11 cellular contexts compared by ENCODE assay signal in the genomic region with DNA sequence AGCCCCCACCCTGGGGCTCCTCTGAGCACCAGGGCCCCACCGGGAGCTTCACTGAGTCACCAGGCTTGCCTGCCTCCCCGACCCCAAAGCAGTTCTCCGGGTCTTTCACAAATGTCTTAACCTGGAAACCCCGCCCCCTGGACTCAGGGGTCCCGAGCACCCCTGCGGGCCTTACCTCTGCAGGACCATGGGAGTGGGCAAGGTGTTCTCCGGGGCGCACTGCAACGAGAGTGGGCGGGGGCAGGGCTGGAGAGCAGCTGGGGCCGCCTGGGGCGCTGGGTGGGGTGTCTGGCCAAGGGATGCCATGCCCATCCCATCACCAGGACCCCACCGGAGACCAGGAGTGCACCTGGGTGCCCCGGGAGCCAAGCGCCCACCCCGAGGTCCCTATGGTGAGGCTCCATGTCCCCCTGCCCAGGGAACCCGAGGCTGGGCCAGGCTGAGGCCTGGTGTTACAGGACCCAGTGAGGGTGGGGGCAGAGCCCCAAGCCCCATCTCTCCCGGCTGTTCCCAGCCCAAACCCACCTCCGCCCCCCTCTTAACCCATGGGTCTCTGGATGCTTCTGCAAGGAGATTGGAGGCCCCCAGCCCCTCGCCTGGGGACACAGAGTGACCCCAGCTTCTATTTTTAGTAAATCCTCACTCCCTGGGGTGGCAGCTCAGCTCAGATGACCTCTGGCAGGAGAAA. TPM values are rescaled to one million over a fixed set of nuclear protein-coding genes. Genes with fewer than 3 reads are reported as not detected.
A peak's percentile ranks its signal among the peaks of the same experiment; 100 is the strongest.
DNase-seq lines count a peak whose midpoint lies in the region; TF ChIP-seq lines count a peak whose summit lies in the region.
"Had no signal": no experiment of that assay in that cellular context is flagged by ENCODE, and none has a peak within 500 bp of the region (broad histone marks: within the 10 kb centered on the region; RNA-seq: fewer than 3 reads in every experiment).

No MANE protein-coding gene starts in this region.

- H3K4me2 ChIP-seq in KMS-11 (no peak overlapping the region; the same call in 1 of the 2 replicates), GM23248 (ENCODE audit: unreplicated experiment) (no peak overlapping the region)

- H3K4me3 ChIP-seq in KMS-11 (IDR thresholded peaks at IDR 0.05; ENCODE audit: insufficient read depth, low read depth, low read length) = no peak overlapping the region
- H3K4me3 ChIP-seq in esophagus muscularis mucosa = no peak overlapping the region
- no peak overlapping the region for H3K4me3 ChIP-seq in prostate gland
- no peak overlapping the region for H3K4me3 ChIP-seq in GM23248

- H3K27ac Mint-ChIP-seq in CD14-positive monocyte = peak overlapping the region in 6 of 7 donors; percentile 32 to 93 (median 92)

- H3K79me2 ChIP-seq in KMS-11 (ENCODE audit: insufficient read depth, low read depth) (peaks cover 5% of the 10 kb centered on the region; the same call in 1 of the 2 replicates), GM23248 (ENCODE audit: insufficient read depth) (0 out of 2 replicates have a peak, but pooled peaks cover 5% of the 10 kb centered on the region)

- H3K9me3 Mint-ChIP-seq in CD14-positive monocyte = peaks cover 7 to 18% (median 12%) of the 10 kb centered on the region in 7 donors

- H3K9me3 ChIP-seq in esophagus muscularis mucosa (peaks cover 0 to 11% (median 8%) of the 10 kb centered on the region in 4 donors), prostate gland (no peaks in the 10 kb centered on the region), GM23248 (ENCODE audit: low read depth) (no peaks in the 10 kb centered on the region)

- TF ChIP-seq POLR2A in esophagus muscularis mucosa (IDR thresholded peaks at IDR 0.05; ENCODE audit: low read depth) (no peak), prostate gland (IDR thresholded peaks at IDR 0.05) (no peak)

- no peak for TF ChIP-seq CTCF in CD14-positive monocyte (IDR thresholded peaks at IDR 0.05)
- TF ChIP-seq CTCF in KMS-11 (conservative IDR thresholded peaks at IDR 0.05; ENCODE audit: low read depth, low read length) = no peak
- no peak for TF ChIP-seq CTCF in esophagus muscularis mucosa (IDR thresholded peaks at IDR 0.05)
- no peak for TF ChIP-seq CTCF in prostate gland (IDR thresholded peaks at IDR 0.05)

- no peak for DNase-seq in CD14-positive monocyte (ENCODE audit: low spot score)
- DNase-seq in esophagus muscularis mucosa (ENCODE audit: extremely low spot score) = no peak
- peak; percentile 19 for DNase-seq in prostate gland (ENCODE audit: low spot score)
- no peak for DNase-seq in T-helper 9 cell
- no peak for DNase-seq in NCI-H2196 (lab: John Stamatoyannopoulos, UW; ENCODE audit: unreplicated experiment)
- no peak for DNase-seq in NCI-H2029 treated with DMSO at 0.1 percent for 48 hours (lab: John Stamatoyannopoulos, UW)
- no peak for DNase-seq in GM23248
- DNase-seq: activated T-cell treated with anti-CD3 and anti-CD28 coated beads for 4 hours; NCI-H1930; NK-92 treated with Interleukin-12 subunit alpha and Interleukin-12 subunit beta, amount 100 ng/mL, for 24 hours had no signal

- no peaks in the 10 kb centered on the region for H3K9me2 ChIP-seq in GM23248 (ENCODE audit: insufficient read depth)

- H3K4me1 Mint-ChIP-seq in CD14-positive monocyte = peaks cover 29% of the 10 kb centered on the region

- H3K27me3 Mint-ChIP-seq in CD14-positive monocyte (ENCODE audit: low read depth in 3 of 3) = peaks cover 2 to 3% (median 2%) of the 10 kb centered on the region in 3 donors

- peaks cover 7% of the 10 kb centered on the region for H3F3A ChIP-seq in GM23248 (ENCODE audit: insufficient read depth)

- intact Hi-C loops in CD14-positive monocyte (cut with micrococcal nuclease) = loop anchor here in 1 of 2 donors (10.0 kb wide), 1 partner anchor 145 kb away; no protein-coding TSS in a partner anchor
- intact Hi-C loops in esophagus muscularis mucosa (cut with DNase I) = no loop called here
- intact Hi-C loops in prostate gland (cut with DNase I) = no loop called here

- H3K9ac ChIP-seq in KMS-11 = no peak overlapping the region
- no peak overlapping the region for H3K9ac ChIP-seq in GM23248

- peaks cover 32 to 55% of the 10 kb centered on the region in 2 donors for H3K36me3 Mint-ChIP-seq in CD14-positive monocyte

- TF ChIP-seq EP300 in esophagus muscularis mucosa (IDR thresholded peaks at IDR 0.05) = no peak

- no peaks in the 10 kb centered on the region for H4K20me1 ChIP-seq in KMS-11 (ENCODE audit: insufficient read depth)
- H4K20me1 ChIP-seq in GM23248 (ENCODE audit: insufficient read depth) = no peaks in the 10 kb centered on the region; the same call in 1 of the 2 replicates

- H3K27ac ChIP-seq in KMS-11 (peak overlapping the region; percentile 91; the same call in 1 of the 2 replicates), esophagus muscularis mucosa (replicated peaks in 1 of 4) (peak overlapping the region; percentile 99 to 100 (median 100)), prostate gland (peak overlapping the region; percentile 99 to 100), GM23248 (no peak overlapping the region)

- H2AFZ ChIP-seq in KMS-11 (ENCODE audit: low read depth) (no peak overlapping the region), GM23248 (no peak overlapping the region)

- WGBS in esophagus muscularis mucosa = 62% methylated on average over 2 of the region's 20 CpGs
- 79% methylated on average over 13 of the region's 20 CpGs for WGBS in prostate gland
- 76 to 84% methylated on average over 10 to 17 of the region's 20 CpGs for WGBS in GM23248 (ENCODE audit: low coverage in 1 of 2, low lambda C conversion rate in 2 of 2, missing lambda C conversion rate in 2 of 2), 2 experiments

- no peaks in the 10 kb centered on the region for H3K27me3 ChIP-seq in KMS-11 (ENCODE audit: insufficient read depth, low read depth)
- no peaks in the 10 kb centered on the region for H3K27me3 ChIP-seq in esophagus muscularis mucosa
- no peaks in the 10 kb centered on the region for H3K27me3 ChIP-seq in prostate gland (replicated peaks; ENCODE audit: insufficient read depth)
- no peaks in the 10 kb centered on the region for H3K27me3 ChIP-seq in GM23248 (replicated peaks; ENCODE audit: insufficient read depth)

- H3K4me1 ChIP-seq in KMS-11 (ENCODE audit: low read depth, poor library complexity, severe bottlenecking) (peaks cover 34% of the 10 kb centered on the region), esophagus muscularis mucosa (peaks cover 55 to 75% (median 71%) of the 10 kb centered on the region in 4 donors), prostate gland (replicated peaks) (peaks cover 29% of the 10 kb centered on the region), GM23248 (ENCODE audit: insufficient read depth) (no peaks in the 10 kb centered on the region)

- no peaks in the 10 kb centered on the region for H3K36me3 ChIP-seq in KMS-11 (ENCODE audit: insufficient read depth)
- H3K36me3 ChIP-seq in esophagus muscularis mucosa = peaks cover 38 to 69% (median 65%) of the 10 kb centered on the region in 4 donors
- peaks cover 9 to 19% of the 10 kb centered on the region in 2 donors for H3K36me3 ChIP-seq in prostate gland
- peaks cover 8% of the 10 kb centered on the region; the same call in 1 of the 2 replicates for H3K36me3 ChIP-seq in GM23248 (ENCODE audit: low read depth)

- in situ Hi-C loops in GM23248 (cut with MboI) = no loop called here

- no peak overlapping the region for H3K4me3 Mint-ChIP-seq in CD14-positive monocyte

RNA-seq across cellular contexts. Expression of gene MKNK2, which starts 10.9 kb away (rescaled TPM):
- polyA plus RNA-seq in CD14-positive monocyte (10 to 100 TPM; 16.9 to 21.8 TPM), GM23248 (2016; fragmentation: Nextera tagmentation; extraction: Ambion mirVana) (28.9 and 37.6 TPM in 2 replicates)
- total RNA-seq in esophagus muscularis mucosa (100 to 1,000 TPM; 113 to 267 (median 193) TPM), prostate gland (100 to 1,000 TPM; 141 to 189 TPM)
- 78.6 and 83.2 TPM in 2 replicates for total RNA-seq in GM23248 (2014; rRNA removed; shearing (Covaris generic))

RNA-seq across cellular contexts. Expression of gene BTBD2, which starts 24.6 kb away (rescaled TPM):
- polyA plus RNA-seq in CD14-positive monocyte (1 to 10 TPM; 2.8 to 3.3 TPM), GM23248 (2016; fragmentation: Nextera tagmentation; extraction: Ambion mirVana) (6.8 and 9.0 TPM in 2 replicates)
- total RNA-seq in esophagus muscularis mucosa (100 to 1,000 TPM in 1 of 4 donors, 10 to 100 TPM in 3; 52.8 to 137 (median 77.1) TPM), prostate gland (100 to 1,000 TPM; 116 to 136 TPM)
- 69.5 and 72.0 TPM in 2 replicates for total RNA-seq in GM23248 (2014; rRNA removed; shearing (Covaris generic))

RNA-seq across cellular contexts. Expression of gene MOB3A, which starts 56.0 kb away (rescaled TPM):
- polyA plus RNA-seq in CD14-positive monocyte (10 to 100 TPM; 60.5 to 96.3 TPM), GM23248 (2016; fragmentation: Nextera tagmentation; extraction: Ambion mirVana) (53.7 and 57.0 TPM in 2 replicates)
- total RNA-seq in esophagus muscularis mucosa (10 to 100 TPM; 43.6 to 85.2 (median 56.3) TPM), prostate gland (10 to 100 TPM; 40.1 to 43.5 TPM)
- 38.7 and 53.1 TPM in 2 replicates for total RNA-seq in GM23248 (2014; rRNA removed; shearing (Covaris generic))

RNA-seq across cellular contexts. Expression of gene IZUMO4, which starts 56.6 kb away (rescaled TPM):
- polyA plus RNA-seq in CD14-positive monocyte (under 1 TPM; 0.41 to 0.80 TPM), GM23248 (2016; fragmentation: Nextera tagmentation; extraction: Ambion mirVana) (0.89 and 1.5 TPM in 2 replicates)
- total RNA-seq in esophagus muscularis mucosa (1 to 10 TPM; 1.9 to 6.0 (median 3.9) TPM), prostate gland (10 to 100 TPM; 11.8 to 50.2 TPM)
- 1.6 and 2.3 TPM in 2 replicates for total RNA-seq in GM23248 (2014; rRNA removed; shearing (Covaris generic))
